15 cellular contexts compared by ENCODE assay signal in the genomic region with DNA sequence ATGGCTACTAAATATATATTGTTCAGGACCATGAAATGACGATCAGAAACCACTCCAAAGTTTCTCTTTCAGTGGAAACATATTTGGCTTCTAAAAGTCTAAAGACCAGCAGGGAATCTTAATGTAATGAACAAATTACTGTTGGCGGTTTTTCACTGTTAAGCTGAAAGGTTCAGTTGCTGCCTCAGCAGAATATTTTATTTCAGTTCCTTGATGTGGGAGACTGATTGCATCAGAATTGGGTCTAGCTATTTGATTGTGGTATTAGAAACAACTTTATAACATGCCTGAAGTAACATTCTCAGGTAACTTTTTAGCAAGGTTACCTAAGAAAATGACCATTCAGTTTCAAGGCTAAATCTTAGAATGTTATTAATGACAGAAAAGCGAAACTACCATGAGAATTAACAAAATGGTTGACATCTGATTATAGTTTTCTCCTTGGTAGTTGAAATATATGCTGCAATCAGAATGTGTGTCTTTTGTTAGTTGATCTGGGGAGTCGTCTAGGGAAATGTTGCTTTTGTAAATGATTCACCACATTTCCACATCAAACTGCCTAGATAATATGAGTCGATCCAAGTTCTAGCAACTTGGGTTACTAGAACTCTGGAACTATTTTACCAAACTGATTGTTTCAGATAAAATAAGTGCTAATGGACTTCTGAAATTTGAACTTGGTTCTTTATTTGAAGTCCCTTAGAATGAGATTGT.
DNase-seq lines count a peak whose midpoint lies in the region; ATAC-seq and TF ChIP-seq lines count a peak whose summit lies in the region.
"Had no signal": no experiment of that assay in that cellular context is flagged by ENCODE, and none has a peak within 500 bp of the region (broad histone marks: within the 10 kb centered on the region; RNA-seq: fewer than 3 reads in every experiment).

No MANE protein-coding gene starts in this region.

- no peak for ATAC-seq in HG02970 (IDR thresholded peaks at IDR 0.05; ENCODE audit: low FRiP score, unreplicated experiment)
- ATAC-seq in stimulated activated memory B cell treated with anti-CD40 and anti-IgM and Interleukin-4, amounts not matched to agents 10 μg/mL and 1 μg/mL and 100 μg/mL, for 72 hours, result no peak
- ATAC-seq: activated T-cell treated with anti-CD3 and anti-CD28 coated beads, Interleukin-2, amount 50 U/mL, for 72 hours had no signal

- peaks cover 8% of the 10 kb centered on the region for H3K4me1 Mint-ChIP-seq in stimulated activated memory B cell treated with anti-CD40 and anti-IgM and Interleukin-4, amounts not matched to agents 10 μg/mL and 1 μg/mL and 100 μg/mL, for 72 hours

- H3K9me3 Mint-ChIP-seq in stimulated activated memory B cell treated with anti-CD40 and anti-IgM and Interleukin-4, amounts not matched to agents 10 μg/mL and 1 μg/mL and 100 μg/mL, for 72 hours, result no peaks in the 10 kb centered on the region

- in situ Hi-C loops in brain microvascular endothelial cell (cut with HindIII; ENCODE audit: low pct_ligation_motif_present, low sequenced_read_pairs) (no loop called here), GM13977 (cut with MboI; ENCODE audit: low pct_unique_long_range_greater_than_20kb, low sequenced_read_pairs, unreplicated experiment) (no loop called here)

- DNase-seq in AG08396 (ENCODE audit: low spot score), result peak; percentile 7
- no peak for DNase-seq in MG63
- peak; percentile 53 for DNase-seq in brain microvascular endothelial cell
- DNase-seq in kidney tubule cell (ENCODE audit: low spot score), result peak; percentile 52
- DNase-seq in HCEC 1CT, result no peak
- no peak for DNase-seq in GM13977 (ENCODE audit: low spot score)
- DNase-seq: activated CD4-positive, alpha-beta T cell treated with anti-CD3 and anti-CD28 coated beads for 4 hours; activated T-cell treated with anti-CD3 and anti-CD28 coated beads, Interleukin-2, amount 50 U/mL, for 72 hours; anterior cingulate cortex; NCI-H1930; stimulated activated CD4-positive, alpha-beta T cell treated with anti-CD3 and anti-CD28 coated beads, Interleukin-4, amount 100 ng/mL, for 4 hours; stimulated activated naive CD4-positive, alpha-beta T cell treated with Interleukin-2 at 50 U/mL for 16 hours had no signal

- H3K27ac ChIP-seq in brain microvascular endothelial cell, result peak overlapping the region; percentile 69
- H3K27ac ChIP-seq: C4-2B had no signal

- no peak for TF ChIP-seq CTCF in brain microvascular endothelial cell (IDR thresholded peaks at IDR 0.05; ENCODE audit: low read depth, low read length, missing control alignments)
- no peak for TF ChIP-seq CTCF in GM13977 (IDR thresholded peaks at IDR 0.05; ENCODE audit: extremely low read depth, insufficient read depth, missing control alignments)

- H3K9me3 ChIP-seq in MG63, result no peaks in the 10 kb centered on the region

- H3K4me3 Mint-ChIP-seq in stimulated activated memory B cell treated with anti-CD40 and anti-IgM and Interleukin-4, amounts not matched to agents 10 μg/mL and 1 μg/mL and 100 μg/mL, for 72 hours, result no peak overlapping the region
- H3K4me3 Mint-ChIP-seq: activated T-cell treated with anti-CD3 and anti-CD28 coated beads, Interleukin-2, amount 50 U/mL, for 72 hours had no signal

- H3K4me3 ChIP-seq in MG63 (peak overlapping the region; percentile 1; the same call in 1 of the 2 replicates), brain microvascular endothelial cell (ENCODE audit: low read depth, low read length) (no peak overlapping the region)

- no peaks in the 10 kb centered on the region for H3K36me3 ChIP-seq in MG63
- no peaks in the 10 kb centered on the region for H3K36me3 ChIP-seq in brain microvascular endothelial cell (replicated peaks)

- no peaks in the 10 kb centered on the region for H3K27me3 ChIP-seq in MG63
- no peaks in the 10 kb centered on the region for H3K27me3 ChIP-seq in brain microvascular endothelial cell (replicated peaks)

- no peaks in the 10 kb centered on the region for H3K27me3 Mint-ChIP-seq in stimulated activated memory B cell treated with anti-CD40 and anti-IgM and Interleukin-4, amounts not matched to agents 10 μg/mL and 1 μg/mL and 100 μg/mL, for 72 hours

- no peaks in the 10 kb centered on the region for H3K36me3 Mint-ChIP-seq in stimulated activated memory B cell treated with anti-CD40 and anti-IgM and Interleukin-4, amounts not matched to agents 10 μg/mL and 1 μg/mL and 100 μg/mL, for 72 hours

- H3K27ac Mint-ChIP-seq in stimulated activated memory B cell treated with anti-CD40 and anti-IgM and Interleukin-4, amounts not matched to agents 10 μg/mL and 1 μg/mL and 100 μg/mL, for 72 hours, result no peak overlapping the region
- H3K27ac Mint-ChIP-seq: activated T-cell treated with anti-CD3 and anti-CD28 coated beads, Interleukin-2, amount 50 U/mL, for 72 hours had no signal

Comparison
In these comparisons a context has a peak if more than half of its experiments do, and no peak if none do; other contexts are left out.
1. DNase-seq: peak in AG08396 (single experiment), brain microvascular endothelial cell (single experiment) and kidney tubule cell (single experiment); none in MG63 (single experiment), HCEC 1CT (single experiment) and GM13977 (single experiment).